ENCODE assay signal across 17 cellular contexts in genomic region chr12:112977139-112977538, GRCh38. TPM values are rescaled to one million over a fixed set of nuclear protein-coding genes. Genes with fewer than 3 reads are reported as not detected.
DNase-seq lines count a peak whose midpoint lies in the region; ATAC-seq and TF ChIP-seq lines count a peak whose summit lies in the region.
"Had no signal": no experiment of that assay in that cellular context is flagged by ENCODE, and none has a peak within 500 bp of the region (broad histone marks: within the 10 kb centered on the region; RNA-seq: fewer than 3 reads in every experiment).

No MANE protein-coding gene starts in this region.

- peaks cover 36% of the 10 kb centered on the region for H3K36me3 Mint-ChIP-seq in activated naive CD4-positive, alpha-beta T cell treated with anti-CD3 and anti-CD28 coated beads for 36 hours (ENCODE audit: low read depth)

- H3K4me1 ChIP-seq in stomach, result peaks cover 7 to 38% (median 26%) of the 10 kb centered on the region in 4 donors

- peaks cover 23% of the 10 kb centered on the region for H3K4me1 Mint-ChIP-seq in activated naive CD4-positive, alpha-beta T cell treated with anti-CD3 and anti-CD28 coated beads for 36 hours (ENCODE audit: low read depth)

- CTCF ChIA-PET in activated naive CD4-positive, alpha-beta T cell treated with anti-CD3 and anti-CD28 coated beads for 36 hours (lab: Charles Lee), result interaction anchor here (0.6 to 1.8 kb wide), 2 partner anchors 71 to 78 kb away, joined by 3 to 5 read pairs; no protein-coding TSS in a partner anchor
- CTCF ChIA-PET in RWPE1 (lab: Yijun Ruan, JAX), result no interaction called here

- H3K9me3 ChIP-seq in stomach, result no peaks in the 10 kb centered on the region
- H3K9me3 ChIP-seq: sigmoid colon, SK-N-SH had no signal

- H3K27ac Mint-ChIP-seq in activated naive CD4-positive, alpha-beta T cell treated with anti-CD3 and anti-CD28 coated beads for 36 hours, result peak overlapping the region; percentile 100
- H3K27ac Mint-ChIP-seq: H9 had no signal

- 51 to 65% (median 61%) methylated on average over 3 of the region's 3 CpGs for WGBS in stomach, 5 donors

- H3K9me3 Mint-ChIP-seq in activated naive CD4-positive, alpha-beta T cell treated with anti-CD3 and anti-CD28 coated beads for 36 hours, result peaks cover 8% of the 10 kb centered on the region
- H3K9me3 Mint-ChIP-seq: H9 had no signal

- POLR2A ChIA-PET in RWPE1 (lab: Yijun Ruan, JAX; ENCODE audit: low non-redundant PET), result no interaction called here

- in situ Hi-C loops in ACHN (cut with HindIII; ENCODE audit: low pct_ligation_motif_present, low pct_unique_long_range_greater_than_20kb, low sequenced_read_pairs), result no loop called here

- H3K4me3 ChIP-seq in coronary artery (peak overlapping the region; percentile 76), stomach (peak overlapping the region in 1 of 4 donors; percentile 66)

- DNase-seq in activated naive CD4-positive, alpha-beta T cell treated with anti-CD3 and anti-CD28 coated beads for 36 hours, result no peak
- DNase-seq in activated naive CD4-positive, alpha-beta T cell (lab: John Stamatoyannopoulos, UW), result no peak
- DNase-seq in RWPE1 (ENCODE audit: low spot score), result no peak
- no peak for DNase-seq in coronary artery (ENCODE audit: low spot score)
- DNase-seq in stomach, result no peak
- DNase-seq in ACHN, result no peak
- no peak for DNase-seq in anterior cingulate cortex (lab: John Stamatoyannopoulos, UW)
- DNase-seq: H9; NCI-H1694 treated with DMSO at 0.1 percent for 48 hours; NCI-H446; occipital lobe; sigmoid colon; SK-N-SH; stimulated activated naive CD4-positive, alpha-beta T cell had no signal

- no peak overlapping the region for H3K4me3 Mint-ChIP-seq in activated naive CD4-positive, alpha-beta T cell treated with anti-CD3 and anti-CD28 coated beads for 36 hours
- H3K4me3 Mint-ChIP-seq: H9 had no signal

- H3K27me3 Mint-ChIP-seq in activated naive CD4-positive, alpha-beta T cell treated with anti-CD3 and anti-CD28 coated beads for 36 hours (ENCODE audit: low read depth), result no peaks in the 10 kb centered on the region

- no peak for ATAC-seq in GM18498 (IDR thresholded peaks at IDR 0.05; ENCODE audit: unreplicated experiment)
- ATAC-seq: gastroesophageal sphincter had no signal

- TF ChIP-seq CTCF in RWPE1 (conservative IDR thresholded peaks at IDR 0.05; ENCODE audit: low read depth) (no peak), coronary artery (IDR thresholded peaks at IDR 0.05) (no peak), stomach (IDR thresholded peaks at IDR 0.05) (no peak)

- TF ChIP-seq POLR2A in stomach (IDR thresholded peaks at IDR 0.05), result no peak

- intact Hi-C loops in activated naive CD4-positive, alpha-beta T cell treated with anti-CD3 and anti-CD28 coated beads for 36 hours (cut with micrococcal nuclease), result loop anchor here (5.0 to 10.0 kb wide), 4 partner anchors 175 to 852 kb away; partner anchors contain the start of genes TPCN1 and TRAFD1
- intact Hi-C loops in stomach (cut with DNase I; ENCODE audit: low total_unique reads), result no loop called here

- peak overlapping the region; percentile 91; the same call in 1 of the 2 replicates for H3K27ac ChIP-seq in RWPE1
- H3K27ac ChIP-seq in coronary artery, result peak overlapping the region in 1 of 2 donors; percentile 93
- peak overlapping the region in 4 of 5 donors; percentile 86 to 96 (median 88) for H3K27ac ChIP-seq in stomach
- H3K27ac ChIP-seq: HL-60 had no signal

- no peaks in the 10 kb centered on the region for H3K36me3 ChIP-seq in stomach
- H3K36me3 ChIP-seq: gastroesophageal sphincter, sigmoid colon had no signal

- H3K27me3 ChIP-seq in stomach, result no peaks in the 10 kb centered on the region
- H3K27me3 ChIP-seq: gastroesophageal sphincter, sigmoid colon had no signal

- no peak for TF ChIP-seq EP300 in stomach (IDR thresholded peaks at IDR 0.05)

RNA-seq across cellular contexts. Expression of gene OAS2, which starts 1.2 kb away (rescaled TPM):
- 100 to 1,000 TPM; 191 to 196 TPM for total RNA-seq in activated naive CD4-positive, alpha-beta T cell treated with anti-CD3 and anti-CD28 coated beads for 36 hours
- 10 to 100 TPM in 4 of 5 donors, not detected in 1; 11.4 to 25.1 (median 19.0) TPM for total RNA-seq in stomach
- 10 to 100 TPM in 2 of 3 donors, 1 to 10 TPM in 1; 8.5 to 11.8 (median 10.9) TPM for polyA plus RNA-seq in stomach
- total RNA-seq: H9 had no signal
- polyA plus RNA-seq: SK-N-SH had no signal

RNA-seq across cellular contexts. Expression of gene OAS3, which starts 38.9 kb away (rescaled TPM):
- 10 to 100 TPM; 26.1 to 28.0 TPM for total RNA-seq in activated naive CD4-positive, alpha-beta T cell treated with anti-CD3 and anti-CD28 coated beads for 36 hours
- total RNA-seq in stomach, result 100 to 1,000 TPM in 1 of 5 donors, 10 to 100 TPM in 3, 1 to 10 TPM in 1; 7.1 to 208 (median 45.2) TPM
- 1 to 10 TPM; 5.7 to 7.1 (median 6.9) TPM for polyA plus RNA-seq in stomach

Comparison
In these comparisons a context has a peak if more than half of its experiments do, and no peak if none do; other contexts are left out.
1. RNA of gene OAS2, which starts 1.2 kb away (total RNA-seq): 191 to 196 TPM in activated naive CD4-positive, alpha-beta T cell treated with anti-CD3 and anti-CD28 coated beads for 36 hours; 11.4 to 25.1 TPM in stomach; every median in the first group is over 4 times any median in the second.